Comparison of ENCODE assay signal across 15 cellular contexts in the genomic region with DNA sequence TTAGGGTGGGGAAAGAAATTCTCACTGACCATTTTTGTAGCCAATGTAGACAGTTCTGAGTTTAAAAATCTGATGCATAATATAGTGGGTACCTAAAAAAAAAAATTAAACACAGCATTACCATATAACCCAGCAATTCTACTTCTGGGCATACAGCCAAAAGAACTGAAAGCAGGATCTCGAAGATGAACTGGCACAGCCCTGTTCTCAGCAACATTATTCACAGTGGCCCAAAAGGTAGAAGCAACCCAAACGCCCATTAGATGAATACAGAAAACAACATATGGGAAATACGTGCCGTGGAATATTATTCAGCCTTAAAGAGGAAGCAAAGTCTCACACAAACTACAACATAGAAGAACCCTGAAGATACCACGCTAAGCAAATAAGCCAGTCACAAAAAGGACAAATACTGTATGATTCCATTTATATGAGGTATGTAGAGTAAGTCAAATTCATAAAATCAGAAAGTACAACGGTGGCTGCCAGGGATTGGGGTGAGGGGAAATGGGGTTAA. TPM values are rescaled to one million over a fixed set of nuclear protein-coding genes. Genes with fewer than 3 reads are reported as not detected.
DNase-seq lines count a peak whose midpoint lies in the region; ATAC-seq lines count a peak whose summit lies in the region.
"Had no signal": no experiment of that assay in that cellular context is flagged by ENCODE, and none has a peak within 500 bp of the region (broad histone marks: within the 10 kb centered on the region; RNA-seq: fewer than 3 reads in every experiment).

No MANE protein-coding gene starts in this region.

- H3K4me1 Mint-ChIP-seq in stimulated activated effector memory CD8-positive, alpha-beta T cell treated with anti-CD3 and anti-CD28 coated beads, Interleukin-12 subunit alpha, Interleukin-12 subunit beta, amount 100 ng/mL, for 72 hours: peaks cover 50% of the 10 kb centered on the region

- H3K4me1 ChIP-seq in Karpas-422 (ENCODE audit: low read length): peaks cover 3% of the 10 kb centered on the region; the same call in 1 of the 2 replicates
- H3K4me1 ChIP-seq: vagina had no signal

- ATAC-seq in stimulated activated effector memory CD8-positive, alpha-beta T cell treated with anti-CD3 and anti-CD28 coated beads, Interleukin-12 subunit alpha, Interleukin-12 subunit beta, amount 100 ng/mL, for 72 hours: no peak
- ATAC-seq: psoas muscle had no signal

- no peaks in the 10 kb centered on the region for H3K36me3 ChIP-seq in Karpas-422 (ENCODE audit: insufficient read depth, low read length)
- H3K36me3 ChIP-seq: vagina had no signal

- no peaks in the 10 kb centered on the region for H3K79me2 ChIP-seq in Karpas-422 (ENCODE audit: low read length)

- no peaks in the 10 kb centered on the region for H3K9me3 ChIP-seq in Karpas-422 (ENCODE audit: low read length)
- H3K9me3 ChIP-seq: psoas muscle, vagina had no signal

- no peaks in the 10 kb centered on the region for H3K27me3 ChIP-seq in Karpas-422 (ENCODE audit: low read length)
- H3K27me3 ChIP-seq: vagina had no signal

- no peaks in the 10 kb centered on the region for H3K9me2 ChIP-seq in Karpas-422 (replicated peaks; ENCODE audit: insufficient read depth, low read length)

- H4K20me1 ChIP-seq in Karpas-422 (ENCODE audit: insufficient read depth, low read depth, low read length): no peaks in the 10 kb centered on the region

- peak overlapping the region; percentile 89 for H3K27ac Mint-ChIP-seq in stimulated activated effector memory CD8-positive, alpha-beta T cell treated with anti-CD3 and anti-CD28 coated beads, Interleukin-12 subunit alpha, Interleukin-12 subunit beta, amount 100 ng/mL, for 72 hours
- H3K27ac Mint-ChIP-seq: IgD-negative memory B cell; T-helper 1 cell treated with Interleukin-12 subunit alpha and Interleukin-12 subunit beta and Interleukin-4 antibody, amounts not matched to agents 30 μg/mL and 1 μg/mL, for 36 hours had no signal

- no peak overlapping the region for H2AFZ ChIP-seq in Karpas-422 (ENCODE audit: low read length)

- H3K4me3 Mint-ChIP-seq in stimulated activated effector memory CD8-positive, alpha-beta T cell treated with anti-CD3 and anti-CD28 coated beads, Interleukin-12 subunit alpha, Interleukin-12 subunit beta, amount 100 ng/mL, for 72 hours: peak overlapping the region; percentile 66
- H3K4me3 Mint-ChIP-seq: IgD-negative memory B cell; T-helper 1 cell treated with Interleukin-12 subunit alpha and Interleukin-12 subunit beta and Interleukin-4 antibody, amounts not matched to agents 30 μg/mL and 1 μg/mL, for 36 hours had no signal

- H3K4me3 ChIP-seq in Karpas-422 (ENCODE audit: low read length): no peak overlapping the region
- H3K4me3 ChIP-seq: psoas muscle, vagina had no signal

- H3K27ac ChIP-seq in epithelial cell of prostate (peak overlapping the region; percentile 42), Karpas-422 (ENCODE audit: low read length) (no peak overlapping the region)
- H3K27ac ChIP-seq: psoas muscle, vagina had no signal

- no peak overlapping the region for H3K9ac ChIP-seq in Karpas-422 (ENCODE audit: low read length)

- H3K9me3 Mint-ChIP-seq in stimulated activated effector memory CD8-positive, alpha-beta T cell treated with anti-CD3 and anti-CD28 coated beads, Interleukin-12 subunit alpha, Interleukin-12 subunit beta, amount 100 ng/mL, for 72 hours: no peaks in the 10 kb centered on the region

- H3K36me3 Mint-ChIP-seq in stimulated activated effector memory CD8-positive, alpha-beta T cell treated with anti-CD3 and anti-CD28 coated beads, Interleukin-12 subunit alpha, Interleukin-12 subunit beta, amount 100 ng/mL, for 72 hours: no peaks in the 10 kb centered on the region

- H3K4me2 ChIP-seq in Karpas-422 (ENCODE audit: low read depth, low read length, poor library complexity, severe bottlenecking): no peak overlapping the region

- DNase-seq in NCI-H2227 (lab: John Stamatoyannopoulos, UW; ENCODE audit: unreplicated experiment): peak; percentile 36
- DNase-seq in NCI-H2227 treated with DMSO at 0.1 percent for 48 hours (lab: John Stamatoyannopoulos, UW): no peak
- DNase-seq in RPMI8226: peak; percentile 95
- no peak for DNase-seq in epithelial cell of prostate (ENCODE audit: low read depth, low spot score)
- no peak for DNase-seq in stimulated activated effector memory CD8-positive, alpha-beta T cell treated with anti-CD3 and anti-CD28 coated beads, Interleukin-12 subunit alpha, Interleukin-12 subunit beta, amount 100 ng/mL, for 72 hours (ENCODE audit: low spot score in 2 of 2)
- no peak for DNase-seq in Karpas-422
- no peak for DNase-seq in AG20443 (ENCODE audit: low spot score)
- DNase-seq in DMS53 treated with DMSO at 0.1 percent for 48 hours (lab: John Stamatoyannopoulos, UW; ENCODE audit: unreplicated experiment): no peak
- DNase-seq: aorta, GDM1, NCI-H510A, psoas muscle had no signal

RNA-seq across cellular contexts. Expression of a gene that starts 54.4 kb away (rescaled TPM):
- 0.04 TPM in 1 of 2 replicates, not detected in the other for total RNA-seq in Karpas-422 (2014; rRNA removed; shearing (Covaris generic); ENCODE audit: low replicate concordance)

Comparison
In these comparisons a context has a peak if more than half of its experiments do, and no peak if none do; other contexts are left out.
1. DNase-seq: peak in NCI-H2227 (single experiment) and RPMI8226 (single experiment); none in NCI-H2227 treated with DMSO at 0.1 percent for 48 hours (single experiment), epithelial cell of prostate (single experiment), stimulated activated effector memory CD8-positive, alpha-beta T cell treated with anti-CD3 and anti-CD28 coated beads, Interleukin-12 subunit alpha, Interleukin-12 subunit beta, amount 100 ng/mL, for 72 hours (0 of 2), Karpas-422 (single experiment), AG20443 (single experiment) and DMS53 treated with DMSO at 0.1 percent for 48 hours (single experiment).